In genomic region chr15:25492315-25492714, GRCh38 we compare ENCODE assay signal across 11 cellular contexts.
"Had no signal": no experiment of that assay in that cellular context is flagged by ENCODE, and none has a peak within 500 bp of the region (broad histone marks: within the 10 kb centered on the region; RNA-seq: fewer than 3 reads in every experiment).

No MANE protein-coding gene starts in this region.

- H3K4me1 ChIP-seq: HAP-1 had no signal

- H3K4me2 ChIP-seq: GM23338 had no signal

- DNase-seq: GM23248, GOT3, H7, H9, HCEC 1CT, HFFc6 had no signal

- H3K36me3 ChIP-seq: HAP-1 had no signal

- ATAC-seq: GM23338, HCT116 had no signal

- FAIRE-seq: H1, H54 had no signal

- H3K9me3 ChIP-seq: HAP-1 had no signal

- H3K27ac ChIP-seq: GM23248 had no signal

- H3K4me3 ChIP-seq: GM23248, GM23338, HAP-1 had no signal

- H3K9ac ChIP-seq: GM23248 had no signal

- H2AFZ ChIP-seq: GM23248, GM23338 had no signal
